12 cellular contexts compared by ENCODE assay signal in genomic region chr22:27110985-27111451, GRCh38.
A peak's percentile ranks its signal among the peaks of the same experiment; 100 is the strongest.
DNase-seq lines count a peak whose midpoint lies in the region; ATAC-seq and TF ChIP-seq lines count a peak whose summit lies in the region.
"Had no signal": no experiment of that assay in that cellular context is flagged by ENCODE, and none has a peak within 500 bp of the region (broad histone marks: within the 10 kb centered on the region; RNA-seq: fewer than 3 reads in every experiment).

No MANE protein-coding gene starts in this region.

- H3K9me2 ChIP-seq in neural cell (ENCODE audit: insufficient read depth, low read length): no peaks in the 10 kb centered on the region
- H3K9me2 ChIP-seq in MM.1S (replicated peaks; ENCODE audit: insufficient read depth, low read length): no peaks in the 10 kb centered on the region

- no peaks in the 10 kb centered on the region for H3K36me3 Mint-ChIP-seq in naive thymus-derived CD8-positive, alpha-beta T cell

- H3K79me2 ChIP-seq in neural cell (replicated peaks; ENCODE audit: insufficient read depth, low read length) (no peaks in the 10 kb centered on the region), MM.1S (ENCODE audit: low read length) (no peaks in the 10 kb centered on the region)

- H3K4me2 ChIP-seq in neural cell (ENCODE audit: low read length) (no peak overlapping the region), MM.1S (ENCODE audit: low read depth, low read length) (no peak overlapping the region)

- no peaks in the 10 kb centered on the region for H3F3A ChIP-seq in neural cell (ENCODE audit: insufficient read depth, low read length, poor library complexity, severe bottlenecking)
- H3F3A ChIP-seq in MM.1S (ENCODE audit: insufficient read depth, low read length): no peaks in the 10 kb centered on the region

- H3K36me3 ChIP-seq in ectodermal cell (ENCODE audit: control insufficient read depth, insufficient read depth, low read length): no peaks in the 10 kb centered on the region
- H3K36me3 ChIP-seq in neural cell (ENCODE audit: insufficient read depth, low read length): no peaks in the 10 kb centered on the region
- H3K36me3 ChIP-seq in MM.1S (replicated peaks; ENCODE audit: insufficient read depth, low read length): no peaks in the 10 kb centered on the region
- H3K36me3 ChIP-seq: sigmoid colon, tibial nerve had no signal

- H3K27ac Mint-ChIP-seq in naive thymus-derived CD8-positive, alpha-beta T cell: no peak overlapping the region

- H3K27me3 ChIP-seq in ectodermal cell (ENCODE audit: control insufficient read depth, insufficient read depth, low read length, poor library complexity, severe bottlenecking): no peaks in the 10 kb centered on the region
- H3K27me3 ChIP-seq in neural cell (ENCODE audit: insufficient read depth, low read depth, low read length): no peaks in the 10 kb centered on the region
- peaks cover 65% of the 10 kb centered on the region for H3K27me3 ChIP-seq in MM.1S (replicated peaks; ENCODE audit: insufficient read depth, low read length)
- H3K27me3 ChIP-seq: sigmoid colon, tibial nerve had no signal

- TF ChIP-seq EP300 in neural cell (conservative IDR thresholded peaks at IDR 0.05; ENCODE audit: poor library complexity, severe bottlenecking): no peak

- DNase-seq in Daoy (ENCODE audit: low read depth) (peak; percentile 92), NCI-H226 (peak; percentile 90), MM.1S (no peak), left ventricle myocardium superior (no peak), NCI-H128 (lab: John Stamatoyannopoulos, UW; ENCODE audit: unreplicated experiment) (no peak)
- no peak for DNase-seq in naive thymus-derived CD8-positive, alpha-beta T cell
- DNase-seq: activated CD4-positive, alpha-beta T cell treated with anti-CD3 and anti-CD28 coated beads for 4 hours; mammary epithelial cell; sigmoid colon had no signal

- peaks cover 0 to 9% (median 0%) of the 10 kb centered on the region in 9 donors for H3K9me3 Mint-ChIP-seq in naive thymus-derived CD8-positive, alpha-beta T cell

- peaks cover 16% of the 10 kb centered on the region for H3K4me1 ChIP-seq in ectodermal cell (ENCODE audit: control insufficient read depth, insufficient read depth, low read length)
- H3K4me1 ChIP-seq in MM.1S (ENCODE audit: low read length): no peaks in the 10 kb centered on the region

- TF ChIP-seq CTCF in neural cell (IDR thresholded peaks at IDR 0.05; ENCODE audit: poor library complexity, severe bottlenecking) (no peak), MM.1S (IDR thresholded peaks at IDR 0.05; ENCODE audit: low read length) (no peak)

- H3K27ac ChIP-seq in ectodermal cell (ENCODE audit: insufficient read depth, low read depth, low read length, poor library complexity, severe bottlenecking): peak overlapping the region; percentile 57
- peak overlapping the region; percentile 35 for H3K27ac ChIP-seq in neural cell (ENCODE audit: low read length)
- no peak overlapping the region for H3K27ac ChIP-seq in MM.1S (ENCODE audit: low read length)

- 15 to 18% methylated on average over 8 of the region's 8 CpGs for whole genome bisulfite sequencing in ectodermal cell, 2 experiments

- H2AFZ ChIP-seq in neural cell (ENCODE audit: low read depth, low read length) (no peak overlapping the region), MM.1S (ENCODE audit: low read length) (no peak overlapping the region)

- POLR2A ChIA-PET in naive thymus-derived CD8-positive, alpha-beta T cell (lab: Charles Lee): no interaction called here

- TF ChIP-seq RAD21 in neural cell (conservative IDR thresholded peaks at IDR 0.05): no peak

- no peak for ATAC-seq in left ventricle myocardium superior
- ATAC-seq in naive thymus-derived CD8-positive, alpha-beta T cell: no peak

- H3K9me3 ChIP-seq in ectodermal cell (ENCODE audit: control insufficient read depth, low read length) (no peaks in the 10 kb centered on the region), neural cell (ENCODE audit: low read length) (no peaks in the 10 kb centered on the region), MM.1S (replicated peaks; ENCODE audit: insufficient read depth, low read length) (no peaks in the 10 kb centered on the region)
- H3K9me3 ChIP-seq: sigmoid colon, tibial nerve had no signal

- H3K4me1 Mint-ChIP-seq in naive thymus-derived CD8-positive, alpha-beta T cell: no peaks in the 10 kb centered on the region

- intact Hi-C loops in left ventricle myocardium superior (cut with micrococcal nuclease): no loop called here

- H4K20me1 ChIP-seq in neural cell (ENCODE audit: insufficient read depth) (no peaks in the 10 kb centered on the region), MM.1S (ENCODE audit: insufficient read depth, low read length) (no peaks in the 10 kb centered on the region)

- no peak overlapping the region for H3K9ac ChIP-seq in neural cell (ENCODE audit: low read length)
- no peak overlapping the region for H3K9ac ChIP-seq in MM.1S (ENCODE audit: low read length)

- H3K4me3 ChIP-seq in ectodermal cell (ENCODE audit: insufficient read depth, low read depth, low read length) (no peak overlapping the region), neural cell (ENCODE audit: low read length) (no peak overlapping the region), MM.1S (ENCODE audit: low read length) (no peak overlapping the region)
- H3K4me3 ChIP-seq: sigmoid colon, tibial nerve had no signal

- H3K27me3 Mint-ChIP-seq in naive thymus-derived CD8-positive, alpha-beta T cell: peaks cover 7 to 33% (median 14%) of the 10 kb centered on the region in 5 donors

- no peak overlapping the region for H3K4me3 Mint-ChIP-seq in naive thymus-derived CD8-positive, alpha-beta T cell

TF ChIP-seq in neural cell, 6 proteins besides CTCF, POLR2A, EP300 and RAD21:
- TF ChIP-seq SMC3 (conservative IDR thresholded peaks at IDR 0.05; ENCODE audit: poor library complexity) (no peak), EZH2 (IDR thresholded peaks at IDR 0.05; ENCODE audit: borderline replicate concordance, insufficient read depth, low read length, poor library complexity, severe bottlenecking) (no peak), TAF1 (IDR thresholded peaks at IDR 0.05; ENCODE audit: low read depth) (no peak), REST (IDR thresholded peaks at IDR 0.05; ENCODE audit: borderline replicate concordance) (no peak), POLR2AphosphoS5 (IDR thresholded peaks at IDR 0.05) (no peak), MXI1 (conservative IDR thresholded peaks at IDR 0.05; ENCODE audit: poor library complexity, severe bottlenecking) (no peak)

Comparison
In these comparisons a context has a peak if more than half of its experiments do, and no peak if none do; other contexts are left out.
1. DNase-seq: peak in Daoy (single experiment) and NCI-H226 (single experiment); none in MM.1S (single experiment), left ventricle myocardium superior (single experiment), naive thymus-derived CD8-positive, alpha-beta T cell (0 of 10) and NCI-H128 (single experiment).